ENCODE assay signal across 7 cellular contexts in the genomic region with DNA sequence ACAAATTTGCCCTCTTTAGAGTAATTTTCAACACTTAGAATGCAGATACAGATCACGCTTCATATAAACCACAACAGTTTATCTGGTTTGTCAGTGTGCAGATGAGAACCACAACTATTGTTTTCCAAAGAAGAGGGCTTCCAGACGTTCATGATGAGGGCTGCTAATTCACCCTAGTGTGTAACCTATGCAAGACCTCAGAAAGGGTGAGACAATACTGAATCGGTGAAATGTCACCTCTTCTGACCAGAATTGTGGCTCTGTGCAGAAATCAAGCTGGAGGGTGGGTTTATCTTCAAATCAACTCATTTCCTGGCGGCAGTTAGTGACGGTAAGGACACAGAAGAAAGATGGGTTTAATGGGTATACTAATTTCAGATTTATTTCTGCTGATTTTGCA.
DNase-seq lines count a peak whose midpoint lies in the region; ATAC-seq, FAIRE-seq and TF ChIP-seq lines count a peak whose summit lies in the region.
"Not testable (repeated sequence)": the region's sequence is repeated elsewhere in the genome, so short reads cannot be mapped to it uniquely, and the experiment has no call there.

No MANE protein-coding gene starts in this region.

- SMC1A ChIA-PET in GM12878 (lab: Charles Lee; ENCODE audit: uncharacterized antibody, unreplicated experiment) = not testable (repeated sequence)

- not testable (repeated sequence) for H3K4me3 ChIP-seq in DND-41 (ENCODE audit: low read depth in 1 of 2, low read length in 2 of 2); GM12878; keratinocyte (ENCODE audit: control insufficient read depth in 2 of 3, extremely low read depth in 1 of 3, insufficient read depth in 2 of 3, low read depth in 1 of 3, low read length in 3 of 3)

- intact Hi-C loops in GM12878 (cut with micrococcal nuclease; ENCODE audit: unreplicated experiment) = not testable (repeated sequence)

- no CpG with 5 or more reads among the region's 5 CpGs for WGBS in GM12878 (ENCODE audit: insufficient coverage, insufficient replicate concordance, low lambda C conversion rate, missing lambda C conversion rate)

- not testable (repeated sequence) for H3K9me1 ChIP-seq in keratinocyte (ENCODE audit: control insufficient read depth, extremely low read depth, insufficient read depth, low read length)

- in situ Hi-C loops in GM12878 (cut with MboI) = not testable (repeated sequence)

- not testable (repeated sequence) for TF ChIP-seq EP300 in GM12878 (IDR thresholded peaks at IDR 0.05; ENCODE audit: borderline replicate concordance in 1 of 2, control insufficient read depth in 1 of 2, low read depth in 2 of 2, low read length in 2 of 2)

- RAD21 ChIA-PET in GM12878 (lab: Charles Lee; ENCODE audit: unreplicated experiment) = not testable (repeated sequence)

- H4K20me1 ChIP-seq in DND-41 (ENCODE audit: insufficient read depth, low read length); GM12878 (ENCODE audit: control insufficient read depth, insufficient read depth); keratinocyte (ENCODE audit: control insufficient read depth, extremely low read depth, insufficient read depth, low read length): not testable (repeated sequence)

- H3K27me3 ChIP-seq in DND-41 (ENCODE audit: insufficient read depth, low read length, poor library complexity); GM12878 (replicated peaks in 1 of 2; ENCODE audit: control insufficient read depth in 2 of 2, insufficient read depth in 2 of 2, low read length in 1 of 2); keratinocyte (ENCODE audit: control insufficient read depth, extremely low read depth, insufficient read depth, low read length): not testable (repeated sequence)

- TF ChIP-seq POLR2A in GM12878 (IDR thresholded peaks at IDR 0.05; ENCODE audit: low read depth, low read length) = not testable (repeated sequence)

- H3K9me3 Mint-ChIP-seq in activated CD8-positive, alpha-beta T cell treated with anti-CD3 and anti-CD28 coated beads, Interleukin-2, amount 10 ng/mL, durations not matched to agents 7 days and 5 days (ENCODE audit: insufficient read depth); activated naive CD8-positive, alpha-beta T cell treated with anti-CD3 and anti-CD28 coated beads, Interleukin-2, amount 10 ng/mL, durations not matched to agents 7 days and 5 days; central memory CD8-positive, alpha-beta T cell: not testable (repeated sequence)

- DNase-seq in DND-41; activated CD8-positive, alpha-beta T cell treated with anti-CD3 and anti-CD28 coated beads, Interleukin-2, amount 10 ng/mL, durations not matched to agents 7 days and 5 days; activated naive CD8-positive, alpha-beta T cell treated with anti-CD3 and anti-CD28 coated beads, Interleukin-2, amount 10 ng/mL, durations not matched to agents 7 days and 5 days; GM12878 (ENCODE audit: low read depth, low spot score); central memory CD8-positive, alpha-beta T cell (ENCODE audit: low spot score in 2 of 2); keratinocyte (ENCODE audit: low read depth, low spot score); stimulated activated naive CD8-positive, alpha-beta T cell treated with anti-CD3 and anti-CD28 coated beads, Interleukin-15, Interleukin-2, amounts not matched to agents 100 U/mL and 50 U/mL, for 24 hours: not testable (repeated sequence)

- H3K4me1 Mint-ChIP-seq in activated CD8-positive, alpha-beta T cell treated with anti-CD3 and anti-CD28 coated beads, Interleukin-2, amount 10 ng/mL, durations not matched to agents 7 days and 5 days (ENCODE audit: low read depth); activated naive CD8-positive, alpha-beta T cell treated with anti-CD3 and anti-CD28 coated beads, Interleukin-2, amount 10 ng/mL, durations not matched to agents 7 days and 5 days; central memory CD8-positive, alpha-beta T cell: not testable (repeated sequence)

- ATAC-seq in DND-41 (ENCODE audit: insufficient read depth, low read depth) = peak; percentile 78
- peak; percentile 60 for ATAC-seq in activated CD8-positive, alpha-beta T cell treated with anti-CD3 and anti-CD28 coated beads, Interleukin-2, amount 10 ng/mL, durations not matched to agents 7 days and 5 days
- ATAC-seq in activated naive CD8-positive, alpha-beta T cell treated with anti-CD3 and anti-CD28 coated beads, Interleukin-2, amount 10 ng/mL, durations not matched to agents 7 days and 5 days (ENCODE audit: low read depth) = peak; percentile 86
- not testable (repeated sequence) for ATAC-seq in GM12878
- ATAC-seq in central memory CD8-positive, alpha-beta T cell (replicated peaks; ENCODE audit: extremely low read depth, poor library complexity, severe bottlenecking) = peak; percentile 10
- peak; percentile 59 for ATAC-seq in stimulated activated naive CD8-positive, alpha-beta T cell treated with anti-CD3 and anti-CD28 coated beads, Interleukin-15, Interleukin-2, amounts not matched to agents 100 U/mL and 50 U/mL, for 24 hours

- not testable (repeated sequence) for H3K4me3 Mint-ChIP-seq in activated CD8-positive, alpha-beta T cell treated with anti-CD3 and anti-CD28 coated beads, Interleukin-2, amount 10 ng/mL, durations not matched to agents 7 days and 5 days; activated naive CD8-positive, alpha-beta T cell treated with anti-CD3 and anti-CD28 coated beads, Interleukin-2, amount 10 ng/mL, durations not matched to agents 7 days and 5 days; central memory CD8-positive, alpha-beta T cell

- POLR2A ChIA-PET in activated CD8-positive, alpha-beta T cell treated with anti-CD3 and anti-CD28 coated beads, Interleukin-2, amount 10 ng/mL, durations not matched to agents 7 days and 5 days (lab: Charles Lee); activated naive CD8-positive, alpha-beta T cell treated with anti-CD3 and anti-CD28 coated beads, Interleukin-2, amount 10 ng/mL, durations not matched to agents 7 days and 5 days (lab: Charles Lee); GM12878 (lab: Charles Lee): not testable (repeated sequence)

- not testable (repeated sequence) for BruUV-seq in GM12878 (replicated peaks; lab: Mats Ljungman, UMichigan)

- not testable (repeated sequence) for H3K27ac Mint-ChIP-seq in activated CD8-positive, alpha-beta T cell treated with anti-CD3 and anti-CD28 coated beads, Interleukin-2, amount 10 ng/mL, durations not matched to agents 7 days and 5 days; activated naive CD8-positive, alpha-beta T cell treated with anti-CD3 and anti-CD28 coated beads, Interleukin-2, amount 10 ng/mL, durations not matched to agents 7 days and 5 days; central memory CD8-positive, alpha-beta T cell (ENCODE audit: low read depth)

- peak; percentile 23 for FAIRE-seq in GM12878 (lab: Jason Lieb, UNC)
- FAIRE-seq in keratinocyte (lab: Jason Lieb, UNC) = peak; percentile 85

- not testable (repeated sequence) for H2AFZ ChIP-seq in DND-41 (ENCODE audit: low read depth, low read length); GM12878 (ENCODE audit: control insufficient read depth, low read depth, low read length); keratinocyte (ENCODE audit: control insufficient read depth, low read length)

- dilution Hi-C loops in keratinocyte (cut with MboI; ENCODE audit: extremely low pct_ligation_motif_present, low sequenced_read_pairs) = not testable (repeated sequence)

- not testable (repeated sequence) for H3K79me2 ChIP-seq in DND-41 (ENCODE audit: insufficient read depth, low read length); GM12878 (ENCODE audit: control insufficient read depth, insufficient read depth, low read length); keratinocyte (ENCODE audit: control insufficient read depth, insufficient read depth, low read length)

- CTCF ChIA-PET in activated CD8-positive, alpha-beta T cell treated with anti-CD3 and anti-CD28 coated beads, Interleukin-2, amount 10 ng/mL, durations not matched to agents 7 days and 5 days (lab: Charles Lee); GM12878 (lab: Yijun Ruan, JAX): not testable (repeated sequence)

- TF ChIP-seq RAD21 in GM12878 (IDR thresholded peaks at IDR 0.05; ENCODE audit: insufficient read depth, low read depth, low read length) = not testable (repeated sequence)

- not testable (repeated sequence) for H3K9me3 ChIP-seq in DND-41 (ENCODE audit: insufficient read depth, low read length, severe bottlenecking); GM12878 (replicated peaks; ENCODE audit: control insufficient read depth, insufficient read depth, low read length); keratinocyte (ENCODE audit: control insufficient read depth, low read depth, low read length)

- not testable (repeated sequence) for H3K27ac ChIP-seq in DND-41 (ENCODE audit: low read length); GM12878 (ENCODE audit: control insufficient read depth, insufficient read depth); keratinocyte (ENCODE audit: control insufficient read depth, insufficient read depth, low read length)

- H3K27me3 Mint-ChIP-seq in activated CD8-positive, alpha-beta T cell treated with anti-CD3 and anti-CD28 coated beads, Interleukin-2, amount 10 ng/mL, durations not matched to agents 7 days and 5 days (ENCODE audit: low read depth); activated naive CD8-positive, alpha-beta T cell treated with anti-CD3 and anti-CD28 coated beads, Interleukin-2, amount 10 ng/mL, durations not matched to agents 7 days and 5 days; central memory CD8-positive, alpha-beta T cell: not testable (repeated sequence)

- TF ChIP-seq CTCF in DND-41 (IDR thresholded peaks at IDR 0.05; ENCODE audit: borderline replicate concordance, extremely low read depth, low read length, poor library complexity, severe bottlenecking); GM12878 (IDR thresholded peaks at IDR 0.05 in 2 of 3, conservative IDR thresholded peaks at IDR 0.05 in 1 of 3; ENCODE audit: control insufficient read depth in 2 of 3, extremely low read depth in 1 of 3, insufficient read depth in 1 of 3, low read depth in 3 of 3, low read length in 3 of 3); keratinocyte (optimal IDR thresholded peaks at IDR 0.05 in 1 of 3, IDR thresholded peaks at IDR 0.05 in 1 of 3, conservative IDR thresholded peaks at IDR 0.05 in 1 of 3; ENCODE audit: extremely low read depth in 1 of 3, insufficient read depth in 2 of 3, low read length in 3 of 3): not testable (repeated sequence)

- not testable (repeated sequence) for H3K36me3 Mint-ChIP-seq in activated CD8-positive, alpha-beta T cell treated with anti-CD3 and anti-CD28 coated beads, Interleukin-2, amount 10 ng/mL, durations not matched to agents 7 days and 5 days (ENCODE audit: low read depth); activated naive CD8-positive, alpha-beta T cell treated with anti-CD3 and anti-CD28 coated beads, Interleukin-2, amount 10 ng/mL, durations not matched to agents 7 days and 5 days; central memory CD8-positive, alpha-beta T cell (ENCODE audit: insufficient read depth)

- H3K9ac ChIP-seq in DND-41 (ENCODE audit: low read depth, low read length); GM12878 (ENCODE audit: control insufficient read depth, insufficient read depth, low read length); keratinocyte (ENCODE audit: control insufficient read depth, extremely low read depth, insufficient read depth, low read length): not testable (repeated sequence)

- not testable (repeated sequence) for H3K36me3 ChIP-seq in DND-41 (ENCODE audit: insufficient read depth, low read length); GM12878 (ENCODE audit: control insufficient read depth in 2 of 2, insufficient read depth in 2 of 2, low read length in 1 of 2); keratinocyte (ENCODE audit: control insufficient read depth in 2 of 2, extremely low read depth in 1 of 2, insufficient read depth in 2 of 2, low read length in 2 of 2)

- not testable (repeated sequence) for H3K4me1 ChIP-seq in DND-41 (ENCODE audit: insufficient read depth, low read length); GM12878 (ENCODE audit: control insufficient read depth, insufficient read depth, low read length); keratinocyte (ENCODE audit: control insufficient read depth, extremely low read depth, insufficient read depth, low read length)

- not testable (repeated sequence) for H3K4me2 ChIP-seq in DND-41 (ENCODE audit: insufficient read depth, low read length); GM12878 (ENCODE audit: control insufficient read depth, insufficient read depth); keratinocyte (ENCODE audit: control insufficient read depth, extremely low read depth, insufficient read depth, low read depth, low read length)
